ENCODE assay signal across 9 cellular contexts in genomic region chr11:100639140-100639539, GRCh38. TPM values are rescaled to one million over a fixed set of nuclear protein-coding genes. Genes with fewer than 3 reads are reported as not detected.
DNase-seq lines count a peak whose midpoint lies in the region; ATAC-seq and TF ChIP-seq lines count a peak whose summit lies in the region.
"Had no signal": no experiment of that assay in that cellular context is flagged by ENCODE, and none has a peak within 500 bp of the region (broad histone marks: within the 10 kb centered on the region; RNA-seq: fewer than 3 reads in every experiment).

No MANE protein-coding gene starts in this region.

- no peak overlapping the region for H3K27ac Mint-ChIP-seq in activated CD8-positive, alpha-beta memory T cell treated with anti-CD3 and anti-CD28 coated beads, Interleukin-2, amount 10 ng/mL, durations not matched to agents 7 days and 5 days

- peak overlapping the region; percentile 8 for H3K9ac ChIP-seq in mucosa of stomach (ENCODE audit: low read length)

- 32% methylated on average over 9 of the region's 9 CpGs for WGBS in right cardiac atrium

- CTCF ChIA-PET in activated CD8-positive, alpha-beta memory T cell treated with anti-CD3 and anti-CD28 coated beads, Interleukin-2, amount 10 ng/mL, durations not matched to agents 7 days and 5 days (lab: Charles Lee): no interaction called here

- no peaks in the 10 kb centered on the region for H3K9me3 ChIP-seq in cardiac muscle cell (ENCODE audit: low read depth)
- no peaks in the 10 kb centered on the region for H3K9me3 ChIP-seq in right cardiac atrium (ENCODE audit: control insufficient read depth, low read length)
- no peaks in the 10 kb centered on the region for H3K9me3 ChIP-seq in mucosa of stomach (ENCODE audit: control insufficient read depth, low read length)

- H3K4me3 Mint-ChIP-seq in activated CD8-positive, alpha-beta memory T cell treated with anti-CD3 and anti-CD28 coated beads, Interleukin-2, amount 10 ng/mL, durations not matched to agents 7 days and 5 days: no peak overlapping the region

- H3K36me3 Mint-ChIP-seq in activated CD8-positive, alpha-beta memory T cell treated with anti-CD3 and anti-CD28 coated beads, Interleukin-2, amount 10 ng/mL, durations not matched to agents 7 days and 5 days: no peaks in the 10 kb centered on the region

- no peak for TF ChIP-seq CTCF in cardiac muscle cell (IDR thresholded peaks at IDR 0.05; ENCODE audit: low read depth, low read length)

- H3K36me3 ChIP-seq in cardiac muscle cell (no peaks in the 10 kb centered on the region), mucosa of stomach (ENCODE audit: control insufficient read depth, insufficient read depth, low read length) (no peaks in the 10 kb centered on the region)

- no peaks in the 10 kb centered on the region for H3K27me3 Mint-ChIP-seq in activated CD8-positive, alpha-beta memory T cell treated with anti-CD3 and anti-CD28 coated beads, Interleukin-2, amount 10 ng/mL, durations not matched to agents 7 days and 5 days

- H3K4me3 ChIP-seq in cardiac muscle cell: no peak overlapping the region
- H3K4me3 ChIP-seq in right cardiac atrium (ENCODE audit: low read length): no peak overlapping the region
- no peak overlapping the region for H3K4me3 ChIP-seq in mucosa of stomach (ENCODE audit: low read length)

- intact Hi-C loops in right cardiac atrium (cut with DNase I): no loop called here

- H3K27me3 ChIP-seq in cardiac muscle cell: no peaks in the 10 kb centered on the region
- no peaks in the 10 kb centered on the region for H3K27me3 ChIP-seq in right cardiac atrium (ENCODE audit: control insufficient read depth, insufficient read depth)
- H3K27me3 ChIP-seq in mucosa of stomach (ENCODE audit: control insufficient read depth, insufficient read depth, low read length): no peaks in the 10 kb centered on the region

- H3K27ac ChIP-seq in cardiac muscle cell (no peak overlapping the region), right cardiac atrium (ENCODE audit: low read length) (no peak overlapping the region)

- no peak for ATAC-seq in right cardiac atrium
- no peak for ATAC-seq in HG03432 (IDR thresholded peaks at IDR 0.05; ENCODE audit: unreplicated experiment)
- ATAC-seq in activated CD8-positive, alpha-beta memory T cell treated with anti-CD3 and anti-CD28 coated beads, Interleukin-2, amount 10 ng/mL, durations not matched to agents 7 days and 5 days: no peak

- H3K4me1 ChIP-seq in cardiac muscle cell (ENCODE audit: low read depth) (no peaks in the 10 kb centered on the region), right cardiac atrium (ENCODE audit: control insufficient read depth, insufficient read depth, low read length) (peaks cover 2% of the 10 kb centered on the region), mucosa of stomach (ENCODE audit: control insufficient read depth, insufficient read depth, low read length) (peaks cover 20% of the 10 kb centered on the region)

- no peaks in the 10 kb centered on the region for H3K4me1 Mint-ChIP-seq in activated CD8-positive, alpha-beta memory T cell treated with anti-CD3 and anti-CD28 coated beads, Interleukin-2, amount 10 ng/mL, durations not matched to agents 7 days and 5 days

- peaks cover 2% of the 10 kb centered on the region for H3K9me3 Mint-ChIP-seq in activated CD8-positive, alpha-beta memory T cell treated with anti-CD3 and anti-CD28 coated beads, Interleukin-2, amount 10 ng/mL, durations not matched to agents 7 days and 5 days (ENCODE audit: low read depth)

- peak; percentile 13 to 37 for DNase-seq in cardiac muscle cell (ENCODE audit: low read depth in 1 of 2, low spot score in 1 of 2)
- DNase-seq in right cardiac atrium: no peak
- peak; percentile 52 for DNase-seq in fibroblast of gingiva (ENCODE audit: low read depth)
- DNase-seq in stimulated activated CD4-positive, alpha-beta T cell treated with anti-CD3 and anti-CD28 coated beads, Interleukin-12 subunit alpha, Interleukin-12 subunit beta, amount 100 ng/mL, for 4 hours: no peak
- no peak for DNase-seq in activated CD8-positive, alpha-beta memory T cell treated with anti-CD3 and anti-CD28 coated beads, Interleukin-2, amount 10 ng/mL, durations not matched to agents 7 days and 5 days
- DNase-seq in Kasumi-1 (lab: John Stamatoyannopoulos, UW): no peak
- DNase-seq: NCI-H1105 had no signal

RNA-seq across cellular contexts. Expression of gene ARHGAP42, which starts 47.9 kb away (rescaled TPM):
- total RNA-seq in cardiac muscle cell (90.9 and 135 TPM in 2 replicates), right cardiac atrium (1 to 10 TPM; 5.9 to 8.6 (median 6.7) TPM)
- polyA plus RNA-seq in cardiac muscle cell (64.8 and 91.3 TPM in 2 replicates), right cardiac atrium (4.5 TPM)
- total RNA-seq in activated CD8-positive, alpha-beta memory T cell treated with anti-CD3 and anti-CD28 coated beads, Interleukin-2, amount 10 ng/mL, durations not matched to agents 7 days and 5 days: under 1 TPM in 1 of 2 experiments, not detected in 1; 0.61 TPM

Comparison
In these comparisons a context has a peak if more than half of its experiments do, and no peak if none do; other contexts are left out.
1. DNase-seq: peak in cardiac muscle cell (2 of 2) and fibroblast of gingiva (single experiment); none in right cardiac atrium (0 of 3), stimulated activated CD4-positive, alpha-beta T cell treated with anti-CD3 and anti-CD28 coated beads, Interleukin-12 subunit alpha, Interleukin-12 subunit beta, amount 100 ng/mL, for 4 hours (single experiment), activated CD8-positive, alpha-beta memory T cell treated with anti-CD3 and anti-CD28 coated beads, Interleukin-2, amount 10 ng/mL, durations not matched to agents 7 days and 5 days (single experiment) and Kasumi-1 (0 of 2).